ENCODE assay signal across 21 cellular contexts in genomic region chr1:88659552-88659951, GRCh38.
"Had no signal": no experiment of that assay in that cellular context is flagged by ENCODE, and none has a peak within 500 bp of the region (broad histone marks: within the 10 kb centered on the region; RNA-seq: fewer than 3 reads in every experiment).

No MANE protein-coding gene starts in this region.

- H3K9me3 Mint-ChIP-seq: endodermal cell; naive B cell; nephron progenitor cell; stimulated activated memory B cell treated with anti-CD40 and anti-IgM and Interleukin-4, amounts not matched to agents 10 μg/mL and 1 μg/mL and 100 μg/mL, for 72 hours had no signal

- ATAC-seq: foreskin keratinocyte; left cardiac atrium; left ventricle myocardium superior; psoas muscle; right lobe of liver; stimulated activated memory B cell treated with anti-CD40 and anti-IgM and Interleukin-4, amounts not matched to agents 10 μg/mL and 1 μg/mL and 100 μg/mL, for 72 hours had no signal

- DNase-seq: colonic mucosa; effector CD4-positive, alpha-beta T cell; endodermal cell; erythroblast; foreskin keratinocyte; kidney; left cardiac atrium; left ventricle myocardium superior; mesenchymal stem cell; naive B cell; nephron progenitor cell; psoas muscle; retina; right lobe of liver; stimulated activated CD4-positive, alpha-beta T cell treated with anti-CD3 and anti-CD28 coated beads, Interleukin-4, amount 100 ng/mL, for 1 hour; stimulated activated CD8-positive, alpha-beta memory T cell treated with anti-CD3 and anti-CD28 coated beads, Interleukin-4, amount 100 ng/mL, for 48 hours; stomach; substantia nigra; transverse colon had no signal

- H3K4me3 Mint-ChIP-seq: endodermal cell; naive B cell; nephron progenitor cell; stimulated activated memory B cell treated with anti-CD40 and anti-IgM and Interleukin-4, amounts not matched to agents 10 μg/mL and 1 μg/mL and 100 μg/mL, for 72 hours had no signal

- FAIRE-seq: endothelial cell of umbilical vein, kidney had no signal

- H3K27me3 Mint-ChIP-seq: naive B cell; stimulated activated memory B cell treated with anti-CD40 and anti-IgM and Interleukin-4, amounts not matched to agents 10 μg/mL and 1 μg/mL and 100 μg/mL, for 72 hours had no signal

- H3K27ac Mint-ChIP-seq: endodermal cell; naive B cell; nephron progenitor cell; stimulated activated memory B cell treated with anti-CD40 and anti-IgM and Interleukin-4, amounts not matched to agents 10 μg/mL and 1 μg/mL and 100 μg/mL, for 72 hours had no signal

- H3K36me3 Mint-ChIP-seq: naive B cell; stimulated activated memory B cell treated with anti-CD40 and anti-IgM and Interleukin-4, amounts not matched to agents 10 μg/mL and 1 μg/mL and 100 μg/mL, for 72 hours had no signal
